ENCODE assay signal across 1 cellular context in the genomic region with DNA sequence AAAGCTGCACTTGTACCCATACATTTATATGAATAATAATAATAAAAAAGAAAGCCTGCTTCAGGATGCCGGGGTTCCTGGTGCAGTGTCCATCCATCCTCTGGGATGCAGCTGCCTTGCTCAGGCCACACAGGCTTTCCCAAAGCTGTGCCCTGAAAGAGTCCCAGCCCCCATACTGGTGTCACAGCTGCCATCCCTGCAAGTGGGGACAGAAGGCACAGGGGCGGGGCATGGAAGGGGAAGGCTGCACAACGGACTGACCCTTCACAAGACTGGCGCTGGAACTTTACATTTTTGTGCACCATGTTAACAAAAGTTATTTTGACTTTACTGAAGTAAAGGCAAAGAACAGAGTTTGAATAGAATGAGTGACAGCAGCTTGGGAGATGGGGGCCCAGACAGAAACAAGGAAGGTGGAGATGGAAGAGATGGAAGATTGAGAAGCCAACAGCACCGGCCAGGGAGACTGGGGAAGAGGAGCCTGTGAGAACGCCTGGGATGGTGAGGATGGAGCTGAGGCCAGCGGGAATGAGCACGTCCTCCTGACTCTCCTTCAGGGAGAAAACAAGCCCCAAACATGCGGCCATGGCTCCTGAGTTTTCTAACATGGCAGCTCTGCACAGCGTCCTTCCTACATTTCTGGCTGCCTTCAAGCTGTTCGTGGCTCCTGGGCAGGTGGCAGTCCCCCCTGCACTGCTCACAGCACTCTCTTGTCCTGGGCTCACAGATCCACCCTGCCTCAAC.
TF ChIP-seq lines count a peak whose summit lies in the region.

No MANE protein-coding gene starts in this region.

TF ChIP-seq in HCT116, 20 proteins besides CTCF, POLR2A, EP300 and RAD21 (continued from another document):
- TF ChIP-seq, protein P1, sequence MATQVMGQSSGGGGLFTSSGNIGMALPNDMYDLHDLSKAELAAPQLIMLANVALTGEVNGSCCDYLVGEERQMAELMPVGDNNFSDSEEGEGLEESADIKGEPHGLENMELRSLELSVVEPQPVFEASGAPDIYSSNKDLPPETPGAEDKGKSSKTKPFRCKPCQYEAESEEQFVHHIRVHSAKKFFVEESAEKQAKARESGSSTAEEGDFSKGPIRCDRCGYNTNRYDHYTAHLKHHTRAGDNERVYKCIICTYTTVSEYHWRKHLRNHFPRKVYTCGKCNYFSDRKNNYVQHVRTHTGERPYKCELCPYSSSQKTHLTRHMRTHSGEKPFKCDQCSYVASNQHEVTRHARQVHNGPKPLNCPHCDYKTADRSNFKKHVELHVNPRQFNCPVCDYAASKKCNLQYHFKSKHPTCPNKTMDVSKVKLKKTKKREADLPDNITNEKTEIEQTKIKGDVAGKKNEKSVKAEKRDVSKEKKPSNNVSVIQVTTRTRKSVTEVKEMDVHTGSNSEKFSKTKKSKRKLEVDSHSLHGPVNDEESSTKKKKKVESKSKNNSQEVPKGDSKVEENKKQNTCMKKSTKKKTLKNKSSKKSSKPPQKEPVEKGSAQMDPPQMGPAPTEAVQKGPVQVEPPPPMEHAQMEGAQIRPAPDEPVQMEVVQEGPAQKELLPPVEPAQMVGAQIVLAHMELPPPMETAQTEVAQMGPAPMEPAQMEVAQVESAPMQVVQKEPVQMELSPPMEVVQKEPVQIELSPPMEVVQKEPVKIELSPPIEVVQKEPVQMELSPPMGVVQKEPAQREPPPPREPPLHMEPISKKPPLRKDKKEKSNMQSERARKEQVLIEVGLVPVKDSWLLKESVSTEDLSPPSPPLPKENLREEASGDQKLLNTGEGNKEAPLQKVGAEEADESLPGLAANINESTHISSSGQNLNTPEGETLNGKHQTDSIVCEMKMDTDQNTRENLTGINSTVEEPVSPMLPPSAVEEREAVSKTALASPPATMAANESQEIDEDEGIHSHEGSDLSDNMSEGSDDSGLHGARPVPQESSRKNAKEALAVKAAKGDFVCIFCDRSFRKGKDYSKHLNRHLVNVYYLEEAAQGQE (IDR thresholded peaks at IDR 0.05; ENCODE audit: low read depth), result no peak
- TF ChIP-seq TCF7L2 (IDR thresholded peaks at IDR 0.05; ENCODE audit: borderline replicate concordance, extremely low read depth, insufficient read depth, insufficient read length), result no peak
- TF ChIP-seq ELF1 (IDR thresholded peaks at IDR 0.05; ENCODE audit: borderline replicate concordance, low read depth), result no peak
- TF ChIP-seq EZH2phosphoT487 (IDR thresholded peaks at IDR 0.05; ENCODE audit: borderline replicate concordance), result no peak
- TF ChIP-seq SRF (IDR thresholded peaks at IDR 0.05; ENCODE audit: low read depth), result no peak
- no peak for TF ChIP-seq MAX (IDR thresholded peaks at IDR 0.05)
- no peak for TF ChIP-seq ZNF274 (IDR thresholded peaks at IDR 0.05; ENCODE audit: low read depth, low read length)
- TF ChIP-seq, protein P2, sequence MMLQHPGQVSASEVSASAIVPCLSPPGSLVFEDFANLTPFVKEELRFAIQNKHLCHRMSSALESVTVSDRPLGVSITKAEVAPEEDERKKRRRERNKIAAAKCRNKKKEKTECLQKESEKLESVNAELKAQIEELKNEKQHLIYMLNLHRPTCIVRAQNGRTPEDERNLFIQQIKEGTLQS (IDR thresholded peaks at IDR 0.05), result no peak
- TF ChIP-seq JUND (IDR thresholded peaks at IDR 0.05), result no peak
- TF ChIP-seq EGR1 (IDR thresholded peaks at IDR 0.05; ENCODE audit: low read depth), result no peak
TF ChIP-seq in HCT116: peak in this region for 0.
